1 cellular context compared by ENCODE assay signal in the genomic region with DNA sequence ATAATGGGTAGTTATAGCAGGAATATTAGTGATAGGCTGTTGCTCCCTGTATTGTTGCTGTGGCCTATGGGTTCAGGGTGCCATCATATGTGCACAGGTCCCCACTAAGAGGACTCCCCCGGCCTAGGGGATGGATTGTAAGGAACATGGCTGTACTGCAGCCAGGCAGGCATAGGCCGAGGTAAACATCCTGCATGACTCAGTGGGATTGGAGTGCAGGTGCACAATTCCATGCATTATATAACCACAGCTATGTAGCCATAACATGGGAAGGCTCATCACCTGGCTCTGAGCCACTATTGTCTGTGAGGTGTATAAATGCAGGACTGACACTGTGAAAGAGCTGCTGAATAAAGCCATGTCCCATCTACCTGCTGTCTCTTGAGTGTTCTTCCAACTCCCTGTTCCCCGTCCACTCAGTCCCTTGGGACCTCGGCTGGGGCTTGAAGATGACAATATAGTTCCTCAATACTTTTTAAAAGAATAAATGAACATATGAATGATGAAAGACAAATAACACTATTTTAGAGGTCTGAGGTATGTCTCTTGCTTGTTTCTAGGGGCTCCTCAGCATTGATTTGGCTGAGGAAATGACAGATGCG.
TF ChIP-seq lines count a peak whose summit lies in the region.

No MANE protein-coding gene starts in this region.

TF ChIP-seq in HEK293, 187 proteins besides CTCF, POLR2A, EP300 and RAD21 (continued from another document):
- TF ChIP-seq, protein P1, sequence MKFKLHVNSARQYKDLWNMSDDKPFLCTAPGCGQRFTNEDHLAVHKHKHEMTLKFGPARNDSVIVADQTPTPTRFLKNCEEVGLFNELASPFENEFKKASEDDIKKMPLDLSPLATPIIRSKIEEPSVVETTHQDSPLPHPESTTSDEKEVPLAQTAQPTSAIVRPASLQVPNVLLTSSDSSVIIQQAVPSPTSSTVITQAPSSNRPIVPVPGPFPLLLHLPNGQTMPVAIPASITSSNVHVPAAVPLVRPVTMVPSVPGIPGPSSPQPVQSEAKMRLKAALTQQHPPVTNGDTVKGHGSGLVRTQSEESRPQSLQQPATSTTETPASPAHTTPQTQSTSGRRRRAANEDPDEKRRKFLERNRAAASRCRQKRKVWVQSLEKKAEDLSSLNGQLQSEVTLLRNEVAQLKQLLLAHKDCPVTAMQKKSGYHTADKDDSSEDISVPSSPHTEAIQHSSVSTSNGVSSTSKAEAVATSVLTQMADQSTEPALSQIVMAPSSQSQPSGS (tag by site-specific recombination; IDR thresholded peaks at IDR 0.05; ENCODE audit: low read depth), result no peak
- TF ChIP-seq MZF1 (tag by site-specific recombination; IDR thresholded peaks at IDR 0.05; ENCODE audit: borderline replicate concordance) (no peak), HOXA7 (CRISPR knock-in tag; IDR thresholded peaks at IDR 0.05; ENCODE audit: borderline replicate concordance) (no peak), REPIN1 (tag by site-specific recombination; IDR thresholded peaks at IDR 0.05; ENCODE audit: low read depth) (no peak), ZNF19 (tag by site-specific recombination; IDR thresholded peaks at IDR 0.05; ENCODE audit: low read depth) (no peak), KLF8 (tag by site-specific recombination; IDR thresholded peaks at IDR 0.05) (no peak), KLF10 (tag by site-specific recombination; IDR thresholded peaks at IDR 0.05) (no peak)
